11 cellular contexts compared by ENCODE assay signal in genomic region chr19:8610928-8611284, GRCh38. TPM values are rescaled to one million over a fixed set of nuclear protein-coding genes. Genes with fewer than 3 reads are reported as not detected.
DNase-seq lines count a peak whose midpoint lies in the region; ATAC-seq, FAIRE-seq and TF ChIP-seq lines count a peak whose summit lies in the region.
"Had no signal": no experiment of that assay in that cellular context is flagged by ENCODE, and none has a peak within 500 bp of the region (broad histone marks: within the 10 kb centered on the region; RNA-seq: fewer than 3 reads in every experiment).

No MANE protein-coding gene starts in this region.

- no peak overlapping the region for H3K4me3 Mint-ChIP-seq in Caco-2 (ENCODE audit: unreplicated experiment)

- BruUV-seq in Caco-2 (replicated peaks; lab: Mats Ljungman, UMichigan) (no TSS peak), HepG2 (replicated peaks; lab: Mats Ljungman, UMichigan) (no TSS peak)

- H3K4me3 ChIP-seq in Caco-2 (ENCODE audit: low read depth, low read length) (peak overlapping the region; percentile 45), WERI-Rb-1 (ENCODE audit: low read depth, low read length) (peak overlapping the region; percentile 58), HepG2 (replicated peaks in 1 of 3; ENCODE audit: insufficient read depth in 1 of 3, low read depth in 2 of 3, low read length in 3 of 3) (peak overlapping the region; percentile 55 to 75 (median 72); a peak in 4 of 6 replicates), spleen (peak overlapping the region in 6 of 8 donors; percentile 34 to 78 (median 44))

- H3K9me3 Mint-ChIP-seq in Caco-2 (ENCODE audit: unreplicated experiment), result no peaks in the 10 kb centered on the region
- H3K9me3 Mint-ChIP-seq: activated T-cell treated with anti-CD3 and anti-CD28 coated beads, Interleukin-2, amount 50 U/mL, for 4 hours had no signal

- POLR2A ChIA-PET in Caco-2 (lab: Charles Lee), result no interaction called here
- POLR2A ChIA-PET in HepG2 (lab: Yijun Ruan, JAX), result no interaction called here

- no peak overlapping the region for H3K27ac Mint-ChIP-seq in Caco-2 (ENCODE audit: unreplicated experiment)

- in situ Hi-C loops in HepG2 (cut with HindIII; ENCODE audit: extremely low pct_ligation_motif_present, low pct_unique_long_range_greater_than_20kb), result no loop called here

- ATAC-seq in HepG2 (no peak), HG03469 (IDR thresholded peaks at IDR 0.05; ENCODE audit: unreplicated experiment) (no peak)

- intact Hi-C loops in Caco-2 (cut with micrococcal nuclease; ENCODE audit: unreplicated experiment) (no loop called here), HepG2 (cut with micrococcal nuclease; ENCODE audit: unreplicated experiment) (no loop called here), spleen (cut with DNase I; ENCODE audit: low total_unique reads) (no loop called here)

- H3K27ac ChIP-seq in WERI-Rb-1 (no peak overlapping the region), HepG2 (ENCODE audit: extremely low read length, insufficient read depth, low read length) (no peak overlapping the region), spleen (peak overlapping the region in 6 of 8 donors; percentile 38 to 83 (median 77))

- 10% methylated on average over 9 of the region's 9 CpGs for WGBS in HepG2 (ENCODE audit: low lambda C conversion rate)
- WGBS in spleen, 5 donors, result 0 to 5% (median 3%) methylated on average over 1 to 9 of the region's 9 CpGs; no CpG with 5 or more reads in 1 of the 5 donors

- DNase-seq in Caco-2 (no peak), WERI-Rb-1 (no peak), HepG2 (ENCODE audit: low spot score) (no peak), spleen (no peak), NCI-H1417 treated with DMSO at 0.1 percent for 48 hours (lab: John Stamatoyannopoulos, UW) (no peak), amygdala (lab: John Stamatoyannopoulos, UW) (no peak), GM03348 (ENCODE audit: low spot score) (no peak)
- DNase-seq: NCI-H1048 had no signal

- TF ChIP-seq POLR2A in HepG2 (IDR thresholded peaks at IDR 0.05; ENCODE audit: insufficient read depth in 1 of 2, low read depth in 2 of 2, low read length in 2 of 2) (no peak), spleen (IDR thresholded peaks at IDR 0.05) (no peak)

- no peak for FAIRE-seq in HepG2 (lab: Jason Lieb, UNC)

- no peaks in the 10 kb centered on the region for H3K4me1 Mint-ChIP-seq in Caco-2 (ENCODE audit: low read depth, unreplicated experiment)

- no peaks in the 10 kb centered on the region for H3K27me3 Mint-ChIP-seq in Caco-2 (ENCODE audit: insufficient read depth, unreplicated experiment)

- no peak overlapping the region for H3K9ac ChIP-seq in HepG2 (ENCODE audit: insufficient read depth, low read depth, low read length)

- TF ChIP-seq EP300 in HepG2 (IDR thresholded peaks at IDR 0.05; ENCODE audit: low read depth in 2 of 2, low read length in 2 of 2) (no peak), HepG2 (CRISPR knock-in tag; IDR thresholded peaks at IDR 0.05; ENCODE audit: borderline replicate concordance) (no peak)

- H3K27me3 ChIP-seq in Caco-2 (replicated peaks; ENCODE audit: control insufficient read depth, insufficient read depth, low read length) (no peaks in the 10 kb centered on the region), WERI-Rb-1 (ENCODE audit: insufficient read depth, low read depth, severe bottlenecking) (peaks cover 4% of the 10 kb centered on the region), HepG2 (ENCODE audit: control insufficient read depth in 1 of 2, insufficient read depth in 2 of 2, low read length in 2 of 2) (peaks cover 0 to 7% of the 10 kb centered on the region in 2 experiments; a peak in 2 of 5 replicates), spleen (replicated peaks in 1 of 7) (peaks cover 0 to 26% (median 10%) of the 10 kb centered on the region in 7 donors)

- H3K36me3 ChIP-seq in Caco-2 (ENCODE audit: control insufficient read depth, insufficient read depth, low read length), result no peaks in the 10 kb centered on the region
- H3K36me3 ChIP-seq in WERI-Rb-1, result no peaks in the 10 kb centered on the region
- H3K36me3 ChIP-seq in HepG2 (replicated peaks in 1 of 2; ENCODE audit: control insufficient read depth in 1 of 2, insufficient read depth in 2 of 2, low read length in 2 of 2), result no peaks in the 10 kb centered on the region
- no peaks in the 10 kb centered on the region for H3K36me3 ChIP-seq in spleen

- TF ChIP-seq CTCF in Caco-2 (IDR thresholded peaks at IDR 0.05; ENCODE audit: insufficient read depth in 1 of 2, low read depth in 1 of 2, low read length in 1 of 2, severe bottlenecking in 1 of 2, unreplicated experiment in 1 of 2) (no peak), WERI-Rb-1 (IDR thresholded peaks at IDR 0.05; ENCODE audit: low read depth, low read length) (no peak), HepG2 (CRISPR knock-in tag; IDR thresholded peaks at IDR 0.05) (no peak), spleen (IDR thresholded peaks at IDR 0.05 in 8 of 11, conservative IDR thresholded peaks at IDR 0.05 in 3 of 11) (no peak)

- H3K4me2 ChIP-seq in HepG2 (ENCODE audit: low read depth, low read length), result peak overlapping the region; percentile 92; the same call in 1 of the 2 replicates

- H3K9me3 ChIP-seq in Caco-2 (no peaks in the 10 kb centered on the region), WERI-Rb-1 (ENCODE audit: severe bottlenecking) (no peaks in the 10 kb centered on the region), HepG2 (ENCODE audit: low read length) (no peaks in the 10 kb centered on the region), spleen (no peaks in the 10 kb centered on the region)

- no peak for TF ChIP-seq RAD21 in HepG2 (CRISPR knock-in tag; IDR thresholded peaks at IDR 0.05)

- H3K36me3 Mint-ChIP-seq in Caco-2 (ENCODE audit: insufficient read depth, unreplicated experiment), result no peaks in the 10 kb centered on the region

- no peaks in the 10 kb centered on the region for H4K20me1 ChIP-seq in HepG2 (ENCODE audit: insufficient read depth, low read length)

- H3K4me1 ChIP-seq in Caco-2 (no peaks in the 10 kb centered on the region), HepG2 (ENCODE audit: insufficient read depth, low read length) (peaks cover 17% of the 10 kb centered on the region), spleen (peaks cover 0 to 48% (median 25%) of the 10 kb centered on the region in 6 donors)

- no peak overlapping the region for H2AFZ ChIP-seq in HepG2 (ENCODE audit: low read length)

- CTCF ChIA-PET in Caco-2 (lab: Charles Lee) (no interaction called here), HepG2 (lab: Yijun Ruan, JAX; ENCODE audit: low intra/inter-chr PET ratio, low total read pairs) (no interaction called here)

- H3K79me2 ChIP-seq in HepG2 (ENCODE audit: insufficient read depth, low read length), result no peaks in the 10 kb centered on the region

RNA-seq across cellular contexts. Expression of gene ADAMTS10, which starts 0.4 kb away (rescaled TPM):
- total RNA-seq in Caco-2 (2022) (0.44 and 0.77 TPM in 2 replicates), HepG2 (2016; rRNA removed; fragmentation: Illumina TruSeq; extraction: Trizol) (0.49 TPM in 1 of 2 replicates, not detected in the other), spleen (10 to 100 TPM in 6 of 7 donors, 1 to 10 TPM in 1; 9.2 to 33.8 (median 20.2) TPM)
- not detected in 2 replicates for total RNA-seq in HepG2 (2016; cell fraction: cytosol; rRNA removed; fragmentation: Illumina TruSeq; extraction: Trizol; ENCODE audit: low read depth)
- 0.24 TPM in 1 of 2 replicates, not detected in the other for total RNA-seq in HepG2 (2016; cell fraction: insoluble cytoplasmic fraction; rRNA removed; fragmentation: Illumina TruSeq; extraction: Trizol)
- not detected in 2 replicates for total RNA-seq in HepG2 (2016; cell fraction: membrane; rRNA removed; fragmentation: Illumina TruSeq; extraction: Trizol)
- 1.2 TPM in 1 of 2 replicates, not detected in the other for total RNA-seq in HepG2 (2016; cell fraction: nucleus; rRNA removed; fragmentation: Illumina TruSeq; extraction: Trizol)
- polyA plus RNA-seq in HepG2 (2011; rRNA removed) (1.7 and 3.0 TPM in 2 replicates), spleen (10 to 100 TPM in 2 of 3 donors, 1 to 10 TPM in 1; 7.8 to 22.4 (median 10.5) TPM)
- polyA plus RNA-seq in HepG2 (2011; cell fraction: cytosol; rRNA removed), result 0.46 and 0.68 TPM in 2 replicates
- 33.0 and 37.3 TPM in 2 replicates for polyA plus RNA-seq in HepG2 (2011; cell fraction: nucleus; rRNA removed)
- 2.1 and 3.0 TPM in 2 replicates for polyA plus RNA-seq in HepG2 (2012)
- not detected in 2 replicates for polyA plus RNA-seq in HepG2 (2016; cell fraction: cytosol; fragmentation: Illumina TruSeq; extraction: Trizol; ENCODE audit: low read depth)
- not detected in 2 replicates for polyA plus RNA-seq in HepG2 (2016; cell fraction: insoluble cytoplasmic fraction; fragmentation: Illumina TruSeq; extraction: Trizol; ENCODE audit: low read depth)
- not detected in 2 replicates for polyA plus RNA-seq in HepG2 (2016; cell fraction: membrane; fragmentation: Illumina TruSeq; extraction: Trizol; ENCODE audit: low read depth)
- polyA plus RNA-seq in HepG2 (2016; cell fraction: nucleus; fragmentation: Illumina TruSeq; extraction: Trizol; ENCODE audit: insufficient read depth, low read depth), result 0.67 and 1.2 TPM in 2 replicates
- polyA minus RNA-seq in HepG2 (2011; rRNA and poly(A)+ RNA removed; ENCODE audit: low replicate concordance), result 1.9 and 2.8 TPM in 2 replicates
- polyA minus RNA-seq in HepG2 (2011; cell fraction: cytosol; rRNA and poly(A)+ RNA removed), result 0.79 TPM in 1 of 2 replicates, not detected in the other
- 7.1 and 8.1 TPM in 2 replicates for polyA minus RNA-seq in HepG2 (2011; cell fraction: nucleus; rRNA and poly(A)+ RNA removed)

RNA-seq across cellular contexts. Expression of gene NFILZ, which starts 19.5 kb away (rescaled TPM):
- not detected in 2 replicates for total RNA-seq in Caco-2 (2022)
- total RNA-seq in HepG2 (2016; rRNA removed; fragmentation: Illumina TruSeq; extraction: Trizol), result not detected in 2 replicates
- not detected in 2 replicates for total RNA-seq in HepG2 (2016; cell fraction: cytosol; rRNA removed; fragmentation: Illumina TruSeq; extraction: Trizol; ENCODE audit: low read depth)
- not detected in 2 replicates for total RNA-seq in HepG2 (2016; cell fraction: insoluble cytoplasmic fraction; rRNA removed; fragmentation: Illumina TruSeq; extraction: Trizol)
- not detected in 2 replicates for total RNA-seq in HepG2 (2016; cell fraction: membrane; rRNA removed; fragmentation: Illumina TruSeq; extraction: Trizol)
- not detected in 2 replicates for total RNA-seq in HepG2 (2016; cell fraction: nucleus; rRNA removed; fragmentation: Illumina TruSeq; extraction: Trizol)
- not detected in 2 replicates for polyA plus RNA-seq in HepG2 (2011; rRNA removed)
- polyA plus RNA-seq in HepG2 (2011; cell fraction: cytosol; rRNA removed), result not detected in 2 replicates
- not detected in 2 replicates for polyA plus RNA-seq in HepG2 (2011; cell fraction: nucleus; rRNA removed)
- not detected in 2 replicates for polyA plus RNA-seq in HepG2 (2012)
- polyA plus RNA-seq in HepG2 (2016; cell fraction: cytosol; fragmentation: Illumina TruSeq; extraction: Trizol; ENCODE audit: low read depth), result not detected in 2 replicates
- not detected in 2 replicates for polyA plus RNA-seq in HepG2 (2016; cell fraction: insoluble cytoplasmic fraction; fragmentation: Illumina TruSeq; extraction: Trizol; ENCODE audit: low read depth)
- not detected in 2 replicates for polyA plus RNA-seq in HepG2 (2016; cell fraction: membrane; fragmentation: Illumina TruSeq; extraction: Trizol; ENCODE audit: low read depth)
- polyA plus RNA-seq in HepG2 (2016; cell fraction: nucleus; fragmentation: Illumina TruSeq; extraction: Trizol; ENCODE audit: insufficient read depth, low read depth), result not detected in 2 replicates
- polyA minus RNA-seq in HepG2 (2011; rRNA and poly(A)+ RNA removed; ENCODE audit: low replicate concordance), result not detected in 2 replicates
- polyA minus RNA-seq in HepG2 (2011; cell fraction: cytosol; rRNA and poly(A)+ RNA removed), result not detected in 2 replicates
- polyA minus RNA-seq in HepG2 (2011; cell fraction: nucleus; rRNA and poly(A)+ RNA removed), result not detected in 2 replicates
- total RNA-seq in spleen, result not detected
- polyA plus RNA-seq in spleen, result not detected
- total RNA-seq: activated T-cell treated with anti-CD3 and anti-CD28 coated beads, Interleukin-2, amount 50 U/mL, for 4 hours; CD8-positive, alpha-beta memory T cell had no signal
- polyA plus RNA-seq: CD8-positive, alpha-beta memory T cell had no signal

RNA-seq across cellular contexts. Expression of gene MYO1F, which starts 33.7 kb away (rescaled TPM):
- total RNA-seq in Caco-2 (2022), result 0.23 and 0.25 TPM in 2 replicates
- 0.09 and 0.13 TPM in 2 replicates for total RNA-seq in HepG2 (2016; rRNA removed; fragmentation: Illumina TruSeq; extraction: Trizol)
- total RNA-seq in HepG2 (2016; cell fraction: cytosol; rRNA removed; fragmentation: Illumina TruSeq; extraction: Trizol; ENCODE audit: low read depth), result 0.20 and 0.26 TPM in 2 replicates
- 0.11 and 0.16 TPM in 2 replicates for total RNA-seq in HepG2 (2016; cell fraction: insoluble cytoplasmic fraction; rRNA removed; fragmentation: Illumina TruSeq; extraction: Trizol)
- total RNA-seq in HepG2 (2016; cell fraction: membrane; rRNA removed; fragmentation: Illumina TruSeq; extraction: Trizol), result 0.21 and 0.80 TPM in 2 replicates
- total RNA-seq in HepG2 (2016; cell fraction: nucleus; rRNA removed; fragmentation: Illumina TruSeq; extraction: Trizol), result not detected in 2 replicates
- polyA plus RNA-seq in HepG2 (2011; rRNA removed), result 0.13 and 0.34 TPM in 2 replicates
- 0.13 and 0.30 TPM in 2 replicates for polyA plus RNA-seq in HepG2 (2011; cell fraction: cytosol; rRNA removed)
- 0.40 and 0.64 TPM in 2 replicates for polyA plus RNA-seq in HepG2 (2011; cell fraction: nucleus; rRNA removed)
- polyA plus RNA-seq in HepG2 (2012), result 0.42 and 1.5 TPM in 2 replicates
- 0.25 and 0.37 TPM in 2 replicates for polyA plus RNA-seq in HepG2 (2016; cell fraction: cytosol; fragmentation: Illumina TruSeq; extraction: Trizol; ENCODE audit: low read depth)
- 0.16 TPM in 1 of 2 replicates, not detected in the other for polyA plus RNA-seq in HepG2 (2016; cell fraction: insoluble cytoplasmic fraction; fragmentation: Illumina TruSeq; extraction: Trizol; ENCODE audit: low read depth)
- 0.32 and 0.36 TPM in 2 replicates for polyA plus RNA-seq in HepG2 (2016; cell fraction: membrane; fragmentation: Illumina TruSeq; extraction: Trizol; ENCODE audit: low read depth)
- polyA plus RNA-seq in HepG2 (2016; cell fraction: nucleus; fragmentation: Illumina TruSeq; extraction: Trizol; ENCODE audit: insufficient read depth, low read depth), result 0.17 and 0.21 TPM in 2 replicates
- 0.42 and 0.63 TPM in 2 replicates for polyA minus RNA-seq in HepG2 (2011; rRNA and poly(A)+ RNA removed; ENCODE audit: low replicate concordance)
- not detected in 2 replicates for polyA minus RNA-seq in HepG2 (2011; cell fraction: cytosol; rRNA and poly(A)+ RNA removed)
- not detected in 2 replicates for polyA minus RNA-seq in HepG2 (2011; cell fraction: nucleus; rRNA and poly(A)+ RNA removed)
- total RNA-seq in spleen, result 100 to 1,000 TPM; 167 to 423 (median 234) TPM
- 10 to 100 TPM; 22.1 to 88.8 (median 55.0) TPM for polyA plus RNA-seq in spleen

Comparison
In these comparisons a context has a peak if more than half of its experiments do, and no peak if none do; other contexts are left out.
1. H3K27ac ChIP-seq: peak in spleen (6 of 8); none in WERI-Rb-1 (single experiment) and HepG2 (single experiment).
2. RNA of gene MYO1F, which starts 33.7 kb away (total RNA-seq): 167 to 423 TPM in spleen; 0.23 to 0.25 TPM in Caco-2 and 0.09 to 0.80 TPM in HepG2; every median in the first group is over 10 times any median in the second.
3. Peak in every context shown above with its lines, with median percentiles within 50 percentile points of each other: H3K4me3 ChIP-seq.